9 cellular contexts compared by ENCODE assay signal in the genomic region with DNA sequence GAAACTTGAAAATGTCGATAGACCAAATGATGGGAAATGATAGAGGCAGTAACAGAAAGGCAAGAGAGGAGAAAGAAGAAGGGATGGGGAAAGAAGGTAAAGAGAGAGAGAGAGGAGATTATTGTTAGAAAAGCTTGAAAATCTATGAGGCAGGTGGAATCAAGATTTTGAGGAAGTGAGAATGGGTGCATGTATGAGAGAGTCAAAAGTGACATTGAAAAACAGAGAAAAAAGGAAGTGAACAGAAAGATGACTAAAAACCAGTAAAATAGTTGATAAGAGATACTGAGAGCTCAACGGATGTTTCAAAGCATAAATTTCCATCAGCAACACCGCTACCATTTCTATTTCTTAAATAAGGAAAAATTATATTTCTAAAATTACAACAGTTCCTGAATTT.
DNase-seq lines count a peak whose midpoint lies in the region; ATAC-seq lines count a peak whose summit lies in the region.
"Had no signal": no experiment of that assay in that cellular context is flagged by ENCODE, and none has a peak within 500 bp of the region (broad histone marks: within the 10 kb centered on the region; RNA-seq: fewer than 3 reads in every experiment).

No MANE protein-coding gene starts in this region.

- ATAC-seq in GM19043 (IDR thresholded peaks at IDR 0.05; ENCODE audit: low read depth, unreplicated experiment) (peak; percentile 99), HG02642 (IDR thresholded peaks at IDR 0.05; ENCODE audit: poor library complexity, unreplicated experiment) (peak; percentile 100), HG03469 (IDR thresholded peaks at IDR 0.05; ENCODE audit: unreplicated experiment) (peak; percentile 100), left ventricle myocardium superior (no peak)

- DNase-seq in germinal center (ENCODE audit: low spot score) (peak; percentile 17), pons (ENCODE audit: low spot score) (no peak), left ventricle myocardium superior (no peak), NCI-H1092 (lab: John Stamatoyannopoulos, UW) (no peak), SHP77 treated with DMSO at 0.1 percent for 48 hours (lab: John Stamatoyannopoulos, UW) (no peak)
- DNase-seq: activated T-cell treated with anti-CD3 and anti-CD28 coated beads, Interleukin-2, amount 50 U/mL, for 48 hours had no signal

- intact Hi-C loops in left ventricle myocardium superior (cut with micrococcal nuclease): no loop called here
